In the genomic region with DNA sequence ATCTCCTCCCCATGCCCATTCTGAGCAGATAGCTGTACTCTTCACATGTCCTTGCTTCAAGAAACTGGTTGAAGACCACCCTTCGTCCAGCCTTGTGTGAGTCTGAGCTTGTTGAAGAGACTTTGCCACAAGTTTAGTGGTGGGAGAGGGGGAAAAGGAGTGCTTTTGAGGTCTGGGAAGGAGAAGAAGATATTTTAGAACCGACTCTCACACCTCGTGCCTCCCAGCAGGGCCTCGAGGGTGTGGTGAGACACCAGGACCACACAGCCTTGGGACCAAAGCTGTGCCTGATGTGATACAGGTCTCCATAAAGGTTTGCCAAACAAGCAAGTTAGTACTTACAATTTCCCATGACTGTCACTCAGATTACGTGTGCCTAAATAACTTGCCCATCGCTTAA, we compare ENCODE assay signal across 23 cellular contexts.
A peak's percentile ranks its signal among the peaks of the same experiment; 100 is the strongest.
DNase-seq lines count a peak whose midpoint lies in the region; ATAC-seq, FAIRE-seq and TF ChIP-seq lines count a peak whose summit lies in the region.
"Had no signal": no experiment of that assay in that cellular context is flagged by ENCODE, and none has a peak within 500 bp of the region (broad histone marks: within the 10 kb centered on the region; RNA-seq: fewer than 3 reads in every experiment).

No MANE protein-coding gene starts in this region.

- H3K27ac ChIP-seq in right atrium auricular region (peak overlapping the region; percentile 76 to 99), heart right ventricle (no peak overlapping the region), K562 (ENCODE audit: extremely low read depth, low read depth, low read length) (no peak overlapping the region), psoas muscle (peak overlapping the region; percentile 97), skeletal muscle tissue (ENCODE audit: low read depth, low read length) (peak overlapping the region; percentile 97)
- H3K27ac ChIP-seq: 22Rv1, C4-2B had no signal

- no peak overlapping the region for H3K4me2 ChIP-seq in K562 (ENCODE audit: insufficient read depth, low read length)

- DNase-seq in right atrium auricular region (ENCODE audit: low spot score) = no peak
- DNase-seq in heart right ventricle = no peak
- DNase-seq in K562 (ENCODE audit: extremely low read depth in 1 of 4, low spot score in 3 of 4) = no peak
- no peak for DNase-seq in psoas muscle
- DNase-seq in NCI-H345 (lab: John Stamatoyannopoulos, UW) = no peak
- no peak for DNase-seq in LoVo (ENCODE audit: low spot score)
- DNase-seq in NOMO-1 (lab: John Stamatoyannopoulos, UW; ENCODE audit: unreplicated experiment in 2 of 2) = no peak
- DNase-seq: AML-193; BE2C; Caco-2; CD4-positive, CD25-positive, alpha-beta regulatory T cell; DMS153; DND-41; H7 had no signal

- BruUV-seq in K562 (replicated peaks; lab: Mats Ljungman, UMichigan) = no TSS peak

- TF ChIP-seq CTCF in right atrium auricular region (IDR thresholded peaks at IDR 0.05) (no peak), heart right ventricle (IDR thresholded peaks at IDR 0.05) (no peak), K562 (IDR thresholded peaks at IDR 0.05 in 2 of 3, conservative IDR thresholded peaks at IDR 0.05 in 1 of 3; ENCODE audit: insufficient read depth in 2 of 3, low read depth in 1 of 3, low read length in 3 of 3) (no peak), psoas muscle (IDR thresholded peaks at IDR 0.05) (no peak)

- FAIRE-seq in K562 (lab: Jason Lieb, UNC) = no peak
- FAIRE-seq: A204.1, G401.6, GM12892, H1 had no signal

- POLR2A ChIA-PET in K562 (lab: Yijun Ruan, JAX) = interaction anchor here (0.6 to 1.5 kb wide), 3 partner anchors 27 to 347 kb away, joined by 3 to 4 read pairs (median 3); no protein-coding TSS in a partner anchor

- H3K9me3 ChIP-seq in right atrium auricular region (no peaks in the 10 kb centered on the region), heart right ventricle (no peaks in the 10 kb centered on the region), K562 (replicated peaks; ENCODE audit: control insufficient read depth, insufficient read depth, low read depth, low read length) (no peaks in the 10 kb centered on the region), psoas muscle (no peaks in the 10 kb centered on the region), skeletal muscle tissue (ENCODE audit: control insufficient read depth in 3 of 3, low read length in 3 of 3) (no peaks in the 10 kb centered on the region)
- H3K9me3 ChIP-seq: BE2C, Caco-2 had no signal

- no peaks in the 10 kb centered on the region for H3K27me3 ChIP-seq in right atrium auricular region
- no peaks in the 10 kb centered on the region for H3K27me3 ChIP-seq in heart right ventricle
- no peaks in the 10 kb centered on the region; a peak in 1 of 5 replicates for H3K27me3 ChIP-seq in K562 (ENCODE audit: control insufficient read depth in 2 of 2, insufficient read depth in 2 of 2, low read length in 2 of 2)
- H3K27me3 ChIP-seq in psoas muscle (ENCODE audit: insufficient read depth in 3 of 3, low read length in 2 of 3) = no peaks in the 10 kb centered on the region
- H3K27me3 ChIP-seq in skeletal muscle tissue (ENCODE audit: control insufficient read depth in 3 of 3, insufficient read depth in 3 of 3, low read length in 3 of 3) = no peaks in the 10 kb centered on the region
- H3K27me3 ChIP-seq: BE2C had no signal

- H3K79me2 ChIP-seq in K562 (ENCODE audit: control insufficient read depth, insufficient read depth, low read length) = peaks cover 2% of the 10 kb centered on the region

- no peaks in the 10 kb centered on the region for H3K9me1 ChIP-seq in K562 (ENCODE audit: control insufficient read depth, insufficient read depth, low read length)

- peak overlapping the region; percentile 74 for H2AFZ ChIP-seq in K562 (ENCODE audit: low read depth, low read length)

- ATAC-seq in heart right ventricle (no peak), K562 (no peak), psoas muscle (no peak)
- ATAC-seq: CD8-positive, alpha-beta T cell; HCT116 had no signal

- intact Hi-C loops in heart right ventricle (cut with DNase I) = loop anchor here in 5 of 10 donors (5.0 to 10.0 kb wide), 6 partner anchors 74 to 494 kb away; a partner anchor contains a TSS
- intact Hi-C loops in K562 (cut with micrococcal nuclease) = loop anchor here (10.0 kb wide), 1 partner anchor 344 kb away; no protein-coding TSS in a partner anchor
- intact Hi-C loops in psoas muscle (cut with DNase I) = no loop called here

- no peak for TF ChIP-seq RAD21 in K562 (CRISPR knock-in tag; conservative IDR thresholded peaks at IDR 0.05 in 1 of 2, IDR thresholded peaks at IDR 0.05 in 1 of 2)

- CTCF ChIA-PET in K562 (lab: Yijun Ruan, JAX; ENCODE audit: low intra/inter-chr PET ratio) = interaction anchor here (0.7 kb wide), 1 partner anchor 50 kb away, joined by 3 read pairs; no protein-coding TSS in a partner anchor

- 73 to 80% methylated on average over 6 of the region's 6 CpGs for WGBS in heart right ventricle, 2 donors
- 34% methylated on average over 6 of the region's 6 CpGs for WGBS in K562 (ENCODE audit: insufficient coverage, low coverage, missing lambda C conversion rate)
- WGBS in psoas muscle, 3 donors = 79 to 82% (median 82%) methylated on average over 6 of the region's 6 CpGs

- in situ Hi-C loops in K562 (cut with MboI) = no loop called here

- H3K9ac ChIP-seq in K562 (ENCODE audit: insufficient read depth in 1 of 2, low read depth in 2 of 2, low read length in 2 of 2) (no peak overlapping the region), skeletal muscle tissue (ENCODE audit: low read depth in 1 of 3, low read length in 3 of 3) (no peak overlapping the region)

- no peaks in the 10 kb centered on the region for H4K20me1 ChIP-seq in K562 (replicated peaks; ENCODE audit: control insufficient read depth, insufficient read depth, low read length)

- no peaks in the 10 kb centered on the region for H3K36me3 ChIP-seq in right atrium auricular region
- H3K36me3 ChIP-seq in heart right ventricle = no peaks in the 10 kb centered on the region
- no peaks in the 10 kb centered on the region for H3K36me3 ChIP-seq in K562 (ENCODE audit: control insufficient read depth, insufficient read depth, low read length)
- no peaks in the 10 kb centered on the region for H3K36me3 ChIP-seq in psoas muscle (ENCODE audit: insufficient read depth in 1 of 2, low read depth in 1 of 2)
- no peaks in the 10 kb centered on the region for H3K36me3 ChIP-seq in skeletal muscle tissue (ENCODE audit: control insufficient read depth in 3 of 3, insufficient read depth in 3 of 3, low read length in 3 of 3)
- H3K36me3 ChIP-seq: BE2C had no signal

- TF ChIP-seq EP300 in K562 (IDR thresholded peaks at IDR 0.05; ENCODE audit: low read length) = no peak

- H3K4me1 ChIP-seq in right atrium auricular region (peaks cover 0 to 14% of the 10 kb centered on the region in 2 donors), heart right ventricle (peaks cover 0 to 22% (median 16%) of the 10 kb centered on the region in 9 donors), K562 (replicated peaks in 1 of 2; ENCODE audit: control insufficient read depth in 2 of 2, insufficient read depth in 2 of 2, low read length in 2 of 2) (peaks cover 22 to 34% of the 10 kb centered on the region in 2 experiments), psoas muscle (peaks cover 19% of the 10 kb centered on the region), skeletal muscle tissue (ENCODE audit: control insufficient read depth in 3 of 3, insufficient read depth in 3 of 3, low read length in 3 of 3) (peaks cover 24 to 42% (median 42%) of the 10 kb centered on the region in 3 donors)
- H3K4me1 ChIP-seq: BE2C had no signal

- H3K4me3 ChIP-seq in right atrium auricular region (no peak overlapping the region), heart right ventricle (no peak overlapping the region), K562 (no peak overlapping the region), psoas muscle (no peak overlapping the region), skeletal muscle tissue (ENCODE audit: low read length in 3 of 3) (no peak overlapping the region)

- no peak for TF ChIP-seq POLR2A in K562 (conservative IDR thresholded peaks at IDR 0.05)

Comparison
In these comparisons a context has a peak if more than half of its experiments do, and no peak if none do; other contexts are left out.
1. H3K27ac ChIP-seq: peak in right atrium auricular region (2 of 2), psoas muscle (single experiment) and skeletal muscle tissue (single experiment); none in heart right ventricle (0 of 10) and K562 (single experiment).